In genomic region chr4:165537028-165537648, GRCh38 we compare ENCODE assay signal across 8 cellular contexts.
DNase-seq lines count a peak whose midpoint lies in the region; ATAC-seq and TF ChIP-seq lines count a peak whose summit lies in the region.

No MANE protein-coding gene starts in this region.

- no peak overlapping the region for H2BK5ac ChIP-seq in H9 (ENCODE audit: insufficient read length, low read length)

- H3K23ac ChIP-seq in H9 (ENCODE audit: insufficient read length, low read depth, low read length): no peak overlapping the region

- no peaks in the 10 kb centered on the region for H3K27me3 Mint-ChIP-seq in H9 (ENCODE audit: low read depth)
- no peaks in the 10 kb centered on the region for H3K27me3 Mint-ChIP-seq in stimulated activated naive CD8-positive, alpha-beta T cell treated with anti-CD3 and anti-CD28 coated beads, Interleukin-15, amount 100 ng/mL, for 72 hours

- no peak overlapping the region for H2AFZ ChIP-seq in H9 (ENCODE audit: low read length)

- H3K4me3 ChIP-seq in right atrium auricular region: no peak overlapping the region
- no peak overlapping the region for H3K4me3 ChIP-seq in spleen

- no peak overlapping the region for H3T11ph ChIP-seq in H9 (ENCODE audit: low read length)

- no peak overlapping the region for H2BK120ac ChIP-seq in H9 (ENCODE audit: low read depth, low read length, poor library complexity, severe bottlenecking)

- no peak overlapping the region for H3K9ac ChIP-seq in H9 (ENCODE audit: extremely low read depth, insufficient read length, low read length)

- ATAC-seq in stimulated activated naive CD8-positive, alpha-beta T cell treated with anti-CD3 and anti-CD28 coated beads, Interleukin-15, amount 100 ng/mL, for 72 hours: no peak

- no peak overlapping the region for H3K56ac ChIP-seq in H9 (ENCODE audit: insufficient read length, low read depth, low read length)

- no peak overlapping the region for H4K5ac ChIP-seq in H9 (ENCODE audit: insufficient read length, low read depth, low read length)

- H3K27me3 ChIP-seq in H9 (ENCODE audit: insufficient read depth, low read length) (no peaks in the 10 kb centered on the region), right atrium auricular region (no peaks in the 10 kb centered on the region), spleen (replicated peaks in 1 of 7) (no peaks in the 10 kb centered on the region)

- no peak overlapping the region for H2BK15ac ChIP-seq in H9 (ENCODE audit: low read depth, low read length)

- no peak for TF ChIP-seq POLR2A in spleen (IDR thresholded peaks at IDR 0.05)

- no peak overlapping the region for H3K27ac ChIP-seq in H9 (ENCODE audit: insufficient read length, low read depth, low read length)
- H3K27ac ChIP-seq in right atrium auricular region: no peak overlapping the region
- no peak overlapping the region for H3K27ac ChIP-seq in spleen

- no peak overlapping the region for H2AK5ac ChIP-seq in H9 (ENCODE audit: insufficient read length, low read length)

- H2BK20ac ChIP-seq in H9 (ENCODE audit: low read depth, low read length, poor library complexity, severe bottlenecking): no peak overlapping the region

- H4K20me1 ChIP-seq in H9 (ENCODE audit: control insufficient read depth, insufficient read depth, insufficient read length): no peaks in the 10 kb centered on the region

- H4K91ac ChIP-seq in H9 (ENCODE audit: insufficient read length, low read depth, low read length): no peak overlapping the region

- H3K14ac ChIP-seq in H9 (ENCODE audit: insufficient read depth, low read length): no peak overlapping the region

- peak; percentile 84 for TF ChIP-seq CTCF in H9 (conservative IDR thresholded peaks at IDR 0.05)
- TF ChIP-seq CTCF in right atrium auricular region (IDR thresholded peaks at IDR 0.05): peak; percentile 41 to 81
- TF ChIP-seq CTCF in spleen (IDR thresholded peaks at IDR 0.05 in 8 of 11, conservative IDR thresholded peaks at IDR 0.05 in 3 of 11): peak; percentile 33 to 86 (median 72)

- H3K9me3 ChIP-seq in H9 (ENCODE audit: control insufficient read depth, low read depth, low read length) (no peaks in the 10 kb centered on the region), right atrium auricular region (no peaks in the 10 kb centered on the region), spleen (no peaks in the 10 kb centered on the region)

- peak; percentile 50 for DNase-seq in NCI-H2227 (lab: John Stamatoyannopoulos, UW; ENCODE audit: unreplicated experiment)
- no peak for DNase-seq in NCI-H2227 treated with DMSO at 0.1 percent for 48 hours (lab: John Stamatoyannopoulos, UW)
- no peak for DNase-seq in H9
- peak; percentile 56 for DNase-seq in NCI-H1092 treated with DMSO at 0.1 percent for 48 hours (lab: John Stamatoyannopoulos, UW)
- peak; percentile 44 for DNase-seq in amniotic epithelial cell (ENCODE audit: low read depth)
- DNase-seq in right atrium auricular region (ENCODE audit: low spot score): no peak
- DNase-seq in spleen: no peak
- no peak for DNase-seq in stimulated activated naive CD8-positive, alpha-beta T cell treated with anti-CD3 and anti-CD28 coated beads, Interleukin-15, amount 100 ng/mL, for 72 hours

- no peaks in the 10 kb centered on the region; a peak in 2 of 5 replicates for H3K9me3 Mint-ChIP-seq in H9
- H3K9me3 Mint-ChIP-seq in stimulated activated naive CD8-positive, alpha-beta T cell treated with anti-CD3 and anti-CD28 coated beads, Interleukin-15, amount 100 ng/mL, for 72 hours: no peaks in the 10 kb centered on the region

- H3K4me3 Mint-ChIP-seq in H9: no peak overlapping the region
- no peak overlapping the region for H3K4me3 Mint-ChIP-seq in stimulated activated naive CD8-positive, alpha-beta T cell treated with anti-CD3 and anti-CD28 coated beads, Interleukin-15, amount 100 ng/mL, for 72 hours

- no peak overlapping the region for H3K4ac ChIP-seq in H9 (ENCODE audit: low read depth, low read length)

- H3K4me2 ChIP-seq in H9 (ENCODE audit: insufficient read depth, insufficient read length, low read length): no peak overlapping the region

- no peaks in the 10 kb centered on the region for H3K23me2 ChIP-seq in H9 (ENCODE audit: insufficient read length, low read depth, low read length, poor library complexity, severe bottlenecking)

- no peaks in the 10 kb centered on the region for H3K79me1 ChIP-seq in H9 (ENCODE audit: insufficient read depth, low read depth, low read length, poor library complexity, severe bottlenecking)

- no peak overlapping the region for H3K27ac Mint-ChIP-seq in H9
- no peak overlapping the region for H3K27ac Mint-ChIP-seq in stimulated activated naive CD8-positive, alpha-beta T cell treated with anti-CD3 and anti-CD28 coated beads, Interleukin-15, amount 100 ng/mL, for 72 hours

- H3K4me1 Mint-ChIP-seq in H9: peaks cover 0 to 5% of the 10 kb centered on the region in 2 experiments; a peak in 2 of 4 replicates
- no peaks in the 10 kb centered on the region for H3K4me1 Mint-ChIP-seq in stimulated activated naive CD8-positive, alpha-beta T cell treated with anti-CD3 and anti-CD28 coated beads, Interleukin-15, amount 100 ng/mL, for 72 hours

- intact Hi-C loops in spleen (cut with DNase I; ENCODE audit: low total_unique reads): loop anchor here (5.0 kb wide), 1 partner anchor 555 kb away; no protein-coding TSS in a partner anchor

- no peaks in the 10 kb centered on the region for H3K79me2 ChIP-seq in H9 (ENCODE audit: insufficient read depth, low read length)

- no CpG with 5 or more reads among the region's 6 CpGs for WGBS in H9 (ENCODE audit: extremely low coverage, insufficient read length, low lambda C conversion rate)
- WGBS in spleen, 5 donors: 60 to 66% (median 63%) methylated on average over 6 of the region's 6 CpGs

- no peak overlapping the region for H3K18ac ChIP-seq in H9 (ENCODE audit: insufficient read length, low read depth, low read length)

- H3K4me1 ChIP-seq in H9 (ENCODE audit: insufficient read depth, low read length) (no peaks in the 10 kb centered on the region), right atrium auricular region (no peaks in the 10 kb centered on the region), spleen (no peaks in the 10 kb centered on the region)

- H3K36me3 ChIP-seq in right atrium auricular region (no peaks in the 10 kb centered on the region), spleen (no peaks in the 10 kb centered on the region)

- H2BK12ac ChIP-seq in H9 (ENCODE audit: insufficient read length, low read depth, low read length): no peak overlapping the region

- no peaks in the 10 kb centered on the region for H3K36me3 Mint-ChIP-seq in H9 (ENCODE audit: insufficient read depth in 1 of 3, low read depth in 3 of 3)

- H4K8ac ChIP-seq in H9 (replicated peaks; ENCODE audit: insufficient read length, low read depth, low read length): no peak overlapping the region

Comparison
In these comparisons a context has a peak if more than half of its experiments do, and no peak if none do; other contexts are left out.
1. DNase-seq: peak in NCI-H2227 (single experiment), NCI-H1092 treated with DMSO at 0.1 percent for 48 hours (single experiment) and amniotic epithelial cell (single experiment); none in NCI-H2227 treated with DMSO at 0.1 percent for 48 hours (single experiment), H9 (single experiment), right atrium auricular region (single experiment), spleen (single experiment) and stimulated activated naive CD8-positive, alpha-beta T cell treated with anti-CD3 and anti-CD28 coated beads, Interleukin-15, amount 100 ng/mL, for 72 hours (0 of 2).
2. Peak in every context shown above with its lines, with median percentiles within 50 percentile points of each other: CTCF ChIP-seq.